Comparison of ENCODE assay signal across 8 cellular contexts in the genomic region with DNA sequence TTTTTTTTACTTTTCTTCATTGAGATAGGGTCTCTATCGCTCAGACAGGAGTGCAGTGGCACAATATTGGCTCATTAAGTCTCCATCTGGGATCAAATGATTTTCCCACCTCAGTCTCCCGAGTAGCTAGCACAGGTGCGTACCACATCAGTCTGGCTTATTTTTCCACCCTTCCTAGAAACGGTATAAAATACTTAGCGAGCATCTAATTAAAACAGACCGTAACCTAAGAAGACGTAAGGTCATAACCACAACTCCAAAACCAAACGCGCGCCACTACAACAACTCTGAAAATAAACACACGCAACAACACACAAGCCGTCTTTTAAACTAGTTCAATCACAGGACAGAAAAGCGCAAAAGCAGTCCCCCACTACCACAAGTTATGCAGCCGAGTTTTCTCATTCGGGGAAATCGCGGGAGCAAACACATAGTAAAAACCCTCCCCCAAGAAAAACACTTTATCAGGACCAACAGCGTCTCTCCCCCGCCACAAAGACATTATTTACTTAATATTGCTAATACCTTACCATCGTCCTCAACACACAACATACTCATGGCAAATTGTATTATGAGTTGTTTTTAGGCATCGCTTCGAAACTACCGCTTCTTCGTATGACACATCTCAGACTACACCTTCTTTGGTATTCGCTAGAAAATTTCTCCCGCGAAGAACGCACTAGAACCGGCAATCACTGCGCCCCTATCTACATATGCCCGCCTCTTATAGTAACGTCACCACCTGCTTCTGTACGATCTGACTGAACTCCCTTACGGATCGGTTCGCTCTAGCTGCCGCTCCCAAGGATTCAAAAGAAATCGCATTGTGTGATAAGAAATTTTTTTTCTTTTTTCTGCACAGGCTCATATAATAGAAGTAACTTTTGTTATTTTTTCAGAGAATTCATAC. TPM values are rescaled to one million over a fixed set of nuclear protein-coding genes. Genes with fewer than 3 reads are reported as not detected.
A peak's percentile ranks its signal among the peaks of the same experiment; 100 is the strongest.
DNase-seq lines count a peak whose midpoint lies in the region; ATAC-seq lines count a peak whose summit lies in the region.

No MANE protein-coding gene starts in this region.

- H3K4me3 Mint-ChIP-seq in effector memory CD8-positive, alpha-beta T cell = peak overlapping the region; percentile 78 to 91

- H3K9me3 Mint-ChIP-seq in effector memory CD8-positive, alpha-beta T cell = no peaks in the 10 kb centered on the region

- H3K4me1 Mint-ChIP-seq in effector memory CD8-positive, alpha-beta T cell (ENCODE audit: low read depth in 2 of 2) = peaks cover 12 to 14% of the 10 kb centered on the region in 2 donors

- ATAC-seq in GM19351 (IDR thresholded peaks at IDR 0.05; ENCODE audit: unreplicated experiment) = peak; percentile 84
- peak; percentile 70 for ATAC-seq in HG03571 (IDR thresholded peaks at IDR 0.05; ENCODE audit: unreplicated experiment)
- peak; percentile 79 for ATAC-seq in effector memory CD8-positive, alpha-beta T cell (replicated peaks)

- peaks cover 0 to 6% of the 10 kb centered on the region in 2 donors for H3K27me3 Mint-ChIP-seq in effector memory CD8-positive, alpha-beta T cell

- DNase-seq in C1 segment of cervical spinal cord (lab: John Stamatoyannopoulos, UW) = peak; percentile 3 to 96 (median 72)
- peak; percentile 99 for DNase-seq in NCI-H82 treated with DMSO at 0.1 percent for 48 hours (lab: John Stamatoyannopoulos, UW; ENCODE audit: unreplicated experiment)
- peak; percentile 40 to 59 for DNase-seq in activated CD8-positive, alpha-beta memory T cell treated with anti-CD3 and anti-CD28 coated beads for 1 hour (ENCODE audit: extremely low read depth in 1 of 2, low read depth in 1 of 2)
- DNase-seq in effector memory CD8-positive, alpha-beta T cell = peak; percentile 82 to 88 (median 84)
- DNase-seq in lung microvascular endothelial cell (ENCODE audit: low read depth in 2 of 2) = peak; percentile 92 to 97
- peak; percentile 36 to 51 (median 46) for DNase-seq in stimulated activated CD4-positive, alpha-beta T cell treated with anti-CD3 and anti-CD28 coated beads, TNF-alpha, amount 100 ng/mL, for 4 hours (ENCODE audit: low read depth in 3 of 3)

- H3K27ac Mint-ChIP-seq in effector memory CD8-positive, alpha-beta T cell = peak overlapping the region; percentile 99 to 100

- peaks cover 34% of the 10 kb centered on the region for H3K36me3 Mint-ChIP-seq in effector memory CD8-positive, alpha-beta T cell (ENCODE audit: insufficient read depth)

RNA-seq across cellular contexts. Expression of a gene that starts 32.8 kb away (rescaled TPM):
- under 0.01 TPM in 1 of 2 replicates, not detected in the other for total RNA-seq in lung microvascular endothelial cell

RNA-seq across cellular contexts. Expression of a gene that starts 33.3 kb away (rescaled TPM):
- total RNA-seq in lung microvascular endothelial cell = 12.2 and 14.7 TPM in 2 replicates

Comparison
In these comparisons a context has a peak if more than half of its experiments do, and no peak if none do; other contexts are left out.
1. Peak in every context shown above with its lines: DNase-seq and ATAC-seq.
2. DNase-seq: peak in every context shown above with its lines; median percentile 99 in NCI-H82 treated with DMSO at 0.1 percent for 48 hours; 94 in lung microvascular endothelial cell; 84 in effector memory CD8-positive, alpha-beta T cell; 72 in C1 segment of cervical spinal cord; 50 in activated CD8-positive, alpha-beta memory T cell treated with anti-CD3 and anti-CD28 coated beads for 1 hour; 46 in stimulated activated CD4-positive, alpha-beta T cell treated with anti-CD3 and anti-CD28 coated beads, TNF-alpha, amount 100 ng/mL, for 4 hours.